Comparison of ENCODE assay signal across 6 cellular contexts in genomic region chr19:45499196-45500180, GRCh38. TPM values are rescaled to one million over a fixed set of nuclear protein-coding genes. Genes with fewer than 3 reads are reported as not detected.
DNase-seq lines count a peak whose midpoint lies in the region; ATAC-seq and TF ChIP-seq lines count a peak whose summit lies in the region.

No MANE protein-coding gene starts in this region.

- DNase-seq in HuH-7.5 (ENCODE audit: low spot score) (peak; percentile 52), iPS DF 19.7 (ENCODE audit: low read depth, low spot score) (peak; percentile 95), suprapubic skin (ENCODE audit: low spot score in 2 of 2) (no peak)
- DNase-seq in activated CD4-positive, alpha-beta T cell treated with anti-CD3 and anti-CD28 coated beads, Interleukin-2, amount 50 U/mL, for 48 hours = peak; percentile 79 to 83

- H3K36me3 ChIP-seq in suprapubic skin = no peaks in the 10 kb centered on the region

- H3K4me3 ChIP-seq in suprapubic skin = peak overlapping the region; percentile 35

- no peaks in the 10 kb centered on the region for H3K9me3 ChIP-seq in suprapubic skin

- 19% methylated on average over 26 of the region's 37 CpGs for WGBS in suprapubic skin

- TF ChIP-seq CTCF in suprapubic skin (IDR thresholded peaks at IDR 0.05) = no peak

- no peak overlapping the region for H3K27ac ChIP-seq in suprapubic skin

- no peaks in the 10 kb centered on the region for H3K27me3 ChIP-seq in suprapubic skin

- no peak for TF ChIP-seq EP300 in suprapubic skin (IDR thresholded peaks at IDR 0.05)

- H3K4me1 ChIP-seq in suprapubic skin = peaks cover 39% of the 10 kb centered on the region

- ATAC-seq in HG02759 (IDR thresholded peaks at IDR 0.05; ENCODE audit: unreplicated experiment) = no peak
- ATAC-seq in HG02938 (IDR thresholded peaks at IDR 0.05; ENCODE audit: unreplicated experiment) = no peak

- no peak for TF ChIP-seq POLR2A in suprapubic skin (IDR thresholded peaks at IDR 0.05)

RNA-seq across cellular contexts. Expression of gene PPM1N, which starts 1.2 kb away (rescaled TPM):
- 1 to 10 TPM; 2.9 to 6.3 (median 5.6) TPM for total RNA-seq in suprapubic skin

RNA-seq across cellular contexts. Expression of gene RTN2, which starts 2.6 kb away (rescaled TPM):
- 10 to 100 TPM in 2 of 4 donors, 1 to 10 TPM in 2; 5.4 to 12.2 (median 10.7) TPM for total RNA-seq in suprapubic skin

RNA-seq across cellular contexts. Expression of gene VASP, which starts 7.8 kb away (rescaled TPM):
- total RNA-seq in suprapubic skin = 10 to 100 TPM; 34.8 to 51.3 (median 43.6) TPM

RNA-seq across cellular contexts. Expression of gene FOSB, which starts 31.7 kb away (rescaled TPM):
- total RNA-seq in suprapubic skin = 100 to 1,000 TPM; 326 to 676 (median 518) TPM

Comparison
In these comparisons a context has a peak if more than half of its experiments do, and no peak if none do; other contexts are left out.
1. DNase-seq: peak in HuH-7.5 (single experiment), activated CD4-positive, alpha-beta T cell treated with anti-CD3 and anti-CD28 coated beads, Interleukin-2, amount 50 U/mL, for 48 hours (2 of 2) and iPS DF 19.7 (single experiment); none in suprapubic skin (0 of 2).